2 cellular contexts compared by ENCODE assay signal in the genomic region with DNA sequence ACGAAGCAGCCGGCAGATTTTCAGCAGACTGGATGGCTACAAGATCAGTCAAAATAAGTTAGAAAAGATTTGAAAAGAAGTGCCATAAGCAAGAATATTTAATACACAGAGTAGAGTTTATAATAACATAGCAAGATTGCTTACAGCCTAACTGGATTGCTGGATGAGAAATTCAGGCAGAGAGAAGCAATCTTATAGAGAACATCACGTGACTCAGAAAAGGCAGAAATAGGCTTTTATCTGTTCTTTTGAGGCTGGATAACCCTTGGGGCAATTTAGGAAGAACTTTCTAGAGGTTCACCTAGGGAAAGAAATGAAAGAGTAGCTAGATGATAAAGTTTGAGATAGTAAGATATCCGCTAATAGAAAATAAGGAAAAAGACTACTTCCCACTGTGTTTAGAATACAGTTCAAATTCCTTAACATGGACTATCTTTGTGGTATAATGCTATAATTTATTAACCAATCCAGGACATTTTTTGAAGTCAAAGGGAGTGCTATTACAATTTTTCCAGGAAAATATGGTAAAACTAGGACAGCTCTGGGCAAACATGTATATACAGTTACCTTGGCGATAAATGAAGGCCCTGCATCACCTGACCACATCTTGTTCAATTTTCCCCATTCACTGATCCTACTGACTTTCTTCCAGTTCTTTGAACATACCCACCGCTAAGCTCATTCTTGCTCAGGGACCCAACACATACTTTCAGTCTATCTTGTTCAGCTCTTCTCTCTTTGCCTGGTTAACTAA.
TF ChIP-seq lines count a peak whose summit lies in the region.

No MANE protein-coding gene starts in this region.

TF ChIP-seq in SK-N-SH, 30 proteins besides CTCF, POLR2A, EP300 and RAD21:
- TF ChIP-seq MAX (IDR thresholded peaks at IDR 0.05; ENCODE audit: low read depth): no peak
- TF ChIP-seq SMC3 (IDR thresholded peaks at IDR 0.05; ENCODE audit: low read depth, low read length): no peak
- TF ChIP-seq RXRA (IDR thresholded peaks at IDR 0.05; ENCODE audit: borderline replicate concordance, low read depth): no peak
- TF ChIP-seq FOXJ3 (CRISPR knock-in tag; IDR thresholded peaks at IDR 0.05): no peak
- TF ChIP-seq NFIC (IDR thresholded peaks at IDR 0.05; ENCODE audit: borderline replicate concordance): no peak
- no peak for TF ChIP-seq SIN3A (IDR thresholded peaks at IDR 0.05; ENCODE audit: borderline replicate concordance, low read depth, low read length)
- no peak for TF ChIP-seq TAF1 (IDR thresholded peaks at IDR 0.05; ENCODE audit: borderline replicate concordance, low read depth, low read length)
- TF ChIP-seq TCF12 (IDR thresholded peaks at IDR 0.05): no peak
- TF ChIP-seq NRF1 (IDR thresholded peaks at IDR 0.05; ENCODE audit: low read depth, low read length): no peak
- no peak for TF ChIP-seq FOSL2 (IDR thresholded peaks at IDR 0.05; ENCODE audit: borderline replicate concordance, low read depth)
- TF ChIP-seq, protein P1, sequence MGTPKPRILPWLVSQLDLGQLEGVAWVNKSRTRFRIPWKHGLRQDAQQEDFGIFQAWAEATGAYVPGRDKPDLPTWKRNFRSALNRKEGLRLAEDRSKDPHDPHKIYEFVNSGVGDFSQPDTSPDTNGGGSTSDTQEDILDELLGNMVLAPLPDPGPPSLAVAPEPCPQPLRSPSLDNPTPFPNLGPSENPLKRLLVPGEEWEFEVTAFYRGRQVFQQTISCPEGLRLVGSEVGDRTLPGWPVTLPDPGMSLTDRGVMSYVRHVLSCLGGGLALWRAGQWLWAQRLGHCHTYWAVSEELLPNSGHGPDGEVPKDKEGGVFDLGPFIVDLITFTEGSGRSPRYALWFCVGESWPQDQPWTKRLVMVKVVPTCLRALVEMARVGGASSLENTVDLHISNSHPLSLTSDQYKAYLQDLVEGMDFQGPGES (IDR thresholded peaks at IDR 0.05; ENCODE audit: low read depth, low read length): no peak
- no peak for TF ChIP-seq EZH2phosphoT487 (IDR thresholded peaks at IDR 0.05; ENCODE audit: borderline replicate concordance, low read depth)
- TF ChIP-seq YY1 (IDR thresholded peaks at IDR 0.05; ENCODE audit: low read depth): no peak
- TF ChIP-seq CHD2 (IDR thresholded peaks at IDR 0.05; ENCODE audit: low read length, partially characterized antibody): no peak
- TF ChIP-seq, protein P2, sequence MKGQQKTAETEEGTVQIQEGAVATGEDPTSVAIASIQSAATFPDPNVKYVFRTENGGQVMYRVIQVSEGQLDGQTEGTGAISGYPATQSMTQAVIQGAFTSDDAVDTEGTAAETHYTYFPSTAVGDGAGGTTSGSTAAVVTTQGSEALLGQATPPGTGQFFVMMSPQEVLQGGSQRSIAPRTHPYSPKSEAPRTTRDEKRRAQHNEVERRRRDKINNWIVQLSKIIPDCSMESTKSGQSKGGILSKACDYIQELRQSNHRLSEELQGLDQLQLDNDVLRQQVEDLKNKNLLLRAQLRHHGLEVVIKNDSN (IDR thresholded peaks at IDR 0.05; ENCODE audit: borderline replicate concordance, low read depth): no peak
- TF ChIP-seq, protein P3, sequence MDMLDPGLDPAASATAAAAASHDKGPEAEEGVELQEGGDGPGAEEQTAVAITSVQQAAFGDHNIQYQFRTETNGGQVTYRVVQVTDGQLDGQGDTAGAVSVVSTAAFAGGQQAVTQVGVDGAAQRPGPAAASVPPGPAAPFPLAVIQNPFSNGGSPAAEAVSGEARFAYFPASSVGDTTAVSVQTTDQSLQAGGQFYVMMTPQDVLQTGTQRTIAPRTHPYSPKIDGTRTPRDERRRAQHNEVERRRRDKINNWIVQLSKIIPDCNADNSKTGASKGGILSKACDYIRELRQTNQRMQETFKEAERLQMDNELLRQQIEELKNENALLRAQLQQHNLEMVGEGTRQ (IDR thresholded peaks at IDR 0.05; ENCODE audit: borderline replicate concordance, low read depth, low read length): no peak

TF ChIP-seq in SK-N-SH treated with all-trans-retinoic acid at 6 μM for 48 hours, 23 proteins besides CTCF, POLR2A, EP300 and RAD21:
- TF ChIP-seq ISL1 (CRISPR knock-in tag; IDR thresholded peaks at IDR 0.05): no peak
- TF ChIP-seq CSRNP3 (CRISPR knock-in tag; IDR thresholded peaks at IDR 0.05): no peak
- TF ChIP-seq SNAI2 (CRISPR knock-in tag; IDR thresholded peaks at IDR 0.05): no peak
- no peak for TF ChIP-seq CSDC2 (CRISPR knock-in tag; IDR thresholded peaks at IDR 0.05)
- TF ChIP-seq TOX (CRISPR knock-in tag; IDR thresholded peaks at IDR 0.05; ENCODE audit: borderline replicate concordance): no peak
- TF ChIP-seq, protein P4, sequence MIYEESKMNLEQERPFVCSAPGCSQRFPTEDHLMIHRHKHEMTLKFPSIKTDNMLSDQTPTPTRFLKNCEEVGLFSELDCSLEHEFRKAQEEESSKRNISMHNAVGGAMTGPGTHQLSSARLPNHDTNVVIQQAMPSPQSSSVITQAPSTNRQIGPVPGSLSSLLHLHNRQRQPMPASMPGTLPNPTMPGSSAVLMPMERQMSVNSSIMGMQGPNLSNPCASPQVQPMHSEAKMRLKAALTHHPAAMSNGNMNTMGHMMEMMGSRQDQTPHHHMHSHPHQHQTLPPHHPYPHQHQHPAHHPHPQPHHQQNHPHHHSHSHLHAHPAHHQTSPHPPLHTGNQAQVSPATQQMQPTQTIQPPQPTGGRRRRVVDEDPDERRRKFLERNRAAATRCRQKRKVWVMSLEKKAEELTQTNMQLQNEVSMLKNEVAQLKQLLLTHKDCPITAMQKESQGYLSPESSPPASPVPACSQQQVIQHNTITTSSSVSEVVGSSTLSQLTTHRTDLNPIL (CRISPR knock-in tag; IDR thresholded peaks at IDR 0.05; ENCODE audit: low read depth): no peak
- TF ChIP-seq, protein P5, sequence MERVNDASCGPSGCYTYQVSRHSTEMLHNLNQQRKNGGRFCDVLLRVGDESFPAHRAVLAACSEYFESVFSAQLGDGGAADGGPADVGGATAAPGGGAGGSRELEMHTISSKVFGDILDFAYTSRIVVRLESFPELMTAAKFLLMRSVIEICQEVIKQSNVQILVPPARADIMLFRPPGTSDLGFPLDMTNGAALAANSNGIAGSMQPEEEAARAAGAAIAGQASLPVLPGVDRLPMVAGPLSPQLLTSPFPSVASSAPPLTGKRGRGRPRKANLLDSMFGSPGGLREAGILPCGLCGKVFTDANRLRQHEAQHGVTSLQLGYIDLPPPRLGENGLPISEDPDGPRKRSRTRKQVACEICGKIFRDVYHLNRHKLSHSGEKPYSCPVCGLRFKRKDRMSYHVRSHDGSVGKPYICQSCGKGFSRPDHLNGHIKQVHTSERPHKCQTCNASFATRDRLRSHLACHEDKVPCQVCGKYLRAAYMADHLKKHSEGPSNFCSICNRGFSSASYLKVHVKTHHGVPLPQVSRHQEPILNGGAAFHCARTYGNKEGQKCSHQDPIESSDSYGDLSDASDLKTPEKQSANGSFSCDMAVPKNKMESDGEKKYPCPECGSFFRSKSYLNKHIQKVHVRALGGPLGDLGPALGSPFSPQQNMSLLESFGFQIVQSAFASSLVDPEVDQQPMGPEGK (CRISPR knock-in tag; IDR thresholded peaks at IDR 0.05; ENCODE audit: borderline replicate concordance): no peak
- no peak for TF ChIP-seq OSR1 (CRISPR knock-in tag; IDR thresholded peaks at IDR 0.05)
- TF ChIP-seq ZFP30 (CRISPR knock-in tag; IDR thresholded peaks at IDR 0.05): no peak
- no peak for TF ChIP-seq ZFP3 (CRISPR knock-in tag; IDR thresholded peaks at IDR 0.05)
- TF ChIP-seq ZC3H10 (CRISPR knock-in tag; IDR thresholded peaks at IDR 0.05): no peak
- no peak for TF ChIP-seq ZNF565 (CRISPR knock-in tag; conservative IDR thresholded peaks at IDR 0.05; ENCODE audit: low read depth)
- no peak for TF ChIP-seq PPARA (CRISPR knock-in tag; IDR thresholded peaks at IDR 0.05; ENCODE audit: borderline replicate concordance)
